17 cellular contexts compared by ENCODE assay signal in genomic region chr15:41797194-41797593, GRCh38. TPM values are rescaled to one million over a fixed set of nuclear protein-coding genes. Genes with fewer than 3 reads are reported as not detected.
DNase-seq lines count a peak whose midpoint lies in the region; ATAC-seq and TF ChIP-seq lines count a peak whose summit lies in the region.
"Had no signal": no experiment of that assay in that cellular context is flagged by ENCODE, and none has a peak within 500 bp of the region (broad histone marks: within the 10 kb centered on the region; RNA-seq: fewer than 3 reads in every experiment).

No MANE protein-coding gene starts in this region.

- H4K91ac ChIP-seq in IMR-90 (ENCODE audit: insufficient read depth, low read depth, low read length), result no peak overlapping the region

- H2BK20ac ChIP-seq in IMR-90 (ENCODE audit: low read depth, low read length), result 0 out of 2 replicates have a peak overlapping the region, but pooled peaks have one; percentile 47

- H2BK5ac ChIP-seq in IMR-90 (ENCODE audit: low read depth, low read length, poor library complexity, severe bottlenecking), result no peak overlapping the region

- H3K9ac ChIP-seq in IMR-90 (ENCODE audit: low read depth, low read length), result no peak overlapping the region
- no peak overlapping the region for H3K9ac ChIP-seq in subcutaneous abdominal adipose tissue (ENCODE audit: low read length in 5 of 5)

- peaks cover 36% of the 10 kb centered on the region for H3K9me1 ChIP-seq in IMR-90 (ENCODE audit: insufficient read depth, low read length)

- peaks cover 44% of the 10 kb centered on the region for H3K4me1 Mint-ChIP-seq in activated B cell treated with CpG ODN at 0.5 μM for 24 hours

- in situ Hi-C loops in IMR-90 (cut with MboI; ENCODE audit: low sequenced_read_pairs), result no loop called here
- in situ Hi-C loops in G401 (cut with HindIII; ENCODE audit: low sequenced_read_pairs), result no loop called here

- H2BK15ac ChIP-seq in IMR-90 (ENCODE audit: low read depth, low read length), result no peak overlapping the region

- intact Hi-C loops in IMR-90 (cut with micrococcal nuclease), result no loop called here
- intact Hi-C loops in activated B cell treated with CpG ODN at 0.5 μM for 24 hours (cut with micrococcal nuclease), result no loop called here
- intact Hi-C loops in left cardiac atrium (cut with DNase I), result no loop called here
- intact Hi-C loops in adrenal gland (cut with DNase I), result no loop called here

- H3K4me2 ChIP-seq in IMR-90 (ENCODE audit: low read depth, low read length) (no peak overlapping the region), hepatocyte (peak overlapping the region; percentile 43)
- H3K4me2 ChIP-seq: PC-9 had no signal

- no peak overlapping the region for H4K5ac ChIP-seq in IMR-90 (ENCODE audit: low read depth, low read length)

- no peak for TF ChIP-seq CTCF in IMR-90 (conservative IDR thresholded peaks at IDR 0.05; ENCODE audit: low read depth, low read length)
- no peak for TF ChIP-seq CTCF in activated B cell treated with CpG ODN at 0.5 μM for 24 hours (IDR thresholded peaks at IDR 0.05)
- no peak for TF ChIP-seq CTCF in hepatocyte (IDR thresholded peaks at IDR 0.05; ENCODE audit: poor library complexity)
- no peak for TF ChIP-seq CTCF in adrenal gland (IDR thresholded peaks at IDR 0.05)

- no peak overlapping the region for H2AK9ac ChIP-seq in IMR-90 (replicated peaks; ENCODE audit: low read depth, low read length, poor library complexity)

- no peak for TF ChIP-seq POLR2A in IMR-90 (IDR thresholded peaks at IDR 0.05; ENCODE audit: low read depth, low read length)
- no peak for TF ChIP-seq POLR2A in adrenal gland (IDR thresholded peaks at IDR 0.05)

- H2BK120ac ChIP-seq in IMR-90 (ENCODE audit: low read depth, low read length), result no peak overlapping the region

- H2AFZ ChIP-seq in IMR-90 (replicated peaks; ENCODE audit: low read length, poor library complexity), result no peak overlapping the region
- H2AFZ ChIP-seq in hepatocyte, result no peak overlapping the region
- H2AFZ ChIP-seq: PC-9 had no signal

- H3K79me2 ChIP-seq in hepatocyte, result peaks cover 73% of the 10 kb centered on the region

- no peaks in the 10 kb centered on the region for H3K27me3 Mint-ChIP-seq in activated B cell treated with CpG ODN at 0.5 μM for 24 hours

- ATAC-seq in IMR-90 (ENCODE audit: low read depth), result no peak
- no peak for ATAC-seq in activated B cell treated with CpG ODN at 0.5 μM for 24 hours (ENCODE audit: low read depth)
- ATAC-seq in left cardiac atrium, result no peak
- ATAC-seq: lower lobe of right lung had no signal

- H3K4me3 ChIP-seq in IMR-90 (ENCODE audit: insufficient read depth, low read depth, low read length) (no peak overlapping the region), hepatocyte (no peak overlapping the region), subcutaneous abdominal adipose tissue (ENCODE audit: low read depth in 1 of 5, low read length in 5 of 5) (no peak overlapping the region), adrenal gland (no peak overlapping the region)
- H3K4me3 ChIP-seq: lower lobe of right lung, PC-9 had no signal

- dilution Hi-C loops in IMR-90 (cut with HindIII; ENCODE audit: low sequenced_read_pairs, unreplicated experiment), result no loop called here

- H2AK5ac ChIP-seq in IMR-90 (ENCODE audit: low read depth, low read length), result 0 out of 2 replicates have a peak overlapping the region, but pooled peaks have one; percentile 13

- DNase-seq in IMR-90, result no peak
- no peak for DNase-seq in activated B cell treated with CpG ODN at 0.5 μM for 24 hours
- no peak for DNase-seq in hepatocyte (ENCODE audit: low spot score)
- no peak for DNase-seq in G401 (ENCODE audit: low spot score)
- DNase-seq in left cardiac atrium, result no peak
- DNase-seq in adrenal gland, result no peak
- DNase-seq: aorta; C1 segment of cervical spinal cord; DMS79 treated with DMSO at 0.1 percent for 48 hours; lower lobe of right lung; NCI-H1417 treated with DMSO at 0.1 percent for 48 hours; NCI-H345; nephron progenitor cell; PC-9; retina; stimulated activated CD8-positive, alpha-beta memory T cell treated with anti-CD3 and anti-CD28 coated beads, Interleukin-4, amount 100 ng/mL, for 48 hours had no signal

- H3K27ac ChIP-seq in IMR-90 (ENCODE audit: insufficient read depth, low read length) (no peak overlapping the region), hepatocyte (peak overlapping the region; percentile 77), subcutaneous abdominal adipose tissue (ENCODE audit: low read depth, low read length) (peak overlapping the region; percentile 50), adrenal gland (peak overlapping the region in 1 of 5 donors; percentile 53)
- H3K27ac ChIP-seq: lower lobe of right lung, PC-9 had no signal

- CTCF ChIA-PET in IMR-90 (lab: Yijun Ruan, JAX) (no interaction called here), activated B cell treated with CpG ODN at 0.5 μM for 24 hours (lab: Charles Lee) (interaction anchor here (1.3 kb wide), 1 partner anchor 23 kb away, joined by 3 read pairs; the partner anchor contains the start of gene MAPKBP1)

- no peak overlapping the region for H3K14ac ChIP-seq in IMR-90 (replicated peaks; ENCODE audit: low read depth, low read length)

- H3K9me3 ChIP-seq in IMR-90 (ENCODE audit: control insufficient read depth, insufficient read depth, low read length) (no peaks in the 10 kb centered on the region), hepatocyte (ENCODE audit: low read depth) (no peaks in the 10 kb centered on the region), subcutaneous abdominal adipose tissue (ENCODE audit: control insufficient read depth in 5 of 5, low read length in 5 of 5) (no peaks in the 10 kb centered on the region), adrenal gland (replicated peaks in 1 of 3) (no peaks in the 10 kb centered on the region)
- H3K9me3 ChIP-seq: lower lobe of right lung had no signal

- no peak for TF ChIP-seq RAD21 in IMR-90 (IDR thresholded peaks at IDR 0.05; ENCODE audit: low read length)

- WGBS in IMR-90 (ENCODE audit: extremely low coverage in 2 of 2, insufficient read length in 1 of 2), 2 experiments, result no CpG with 5 or more reads among the region's 4 CpGs
- WGBS in hepatocyte (ENCODE audit: low lambda C conversion rate, missing lambda C conversion rate), result 84% methylated on average over 4 of the region's 4 CpGs
- 82 to 93% (median 88%) methylated on average over 4 of the region's 4 CpGs for WGBS in adrenal gland, 4 donors

- no peak overlapping the region for H3K18ac ChIP-seq in IMR-90 (ENCODE audit: low read depth, low read length)

- peaks cover 18% of the 10 kb centered on the region for H3K4me1 ChIP-seq in IMR-90 (ENCODE audit: control insufficient read depth, insufficient read depth, low read length)
- H3K4me1 ChIP-seq in hepatocyte (ENCODE audit: insufficient read depth), result peaks cover 40% of the 10 kb centered on the region
- H3K4me1 ChIP-seq in subcutaneous abdominal adipose tissue (ENCODE audit: control insufficient read depth in 5 of 5, insufficient read depth in 5 of 5, low read length in 5 of 5), result peaks cover 4 to 22% (median 12%) of the 10 kb centered on the region in 5 donors
- peaks cover 10 to 30% of the 10 kb centered on the region in 2 donors for H3K4me1 ChIP-seq in adrenal gland (replicated peaks in 1 of 2)

- peak overlapping the region; percentile 37 for H3K27ac Mint-ChIP-seq in activated B cell treated with CpG ODN at 0.5 μM for 24 hours

- peaks cover 41 to 83% of the 10 kb centered on the region in 2 experiments for H3K79me1 ChIP-seq in IMR-90 (ENCODE audit: low read depth in 1 of 2, low read length in 2 of 2)

- no TSS peak for BruUV-seq in IMR-90 (replicated peaks; lab: Mats Ljungman, UMichigan)

- POLR2A ChIA-PET in IMR-90 (lab: Charles Lee; ENCODE audit: unreplicated experiment) (interaction anchor here (1.0 kb wide), 1 partner anchor 23 kb away, joined by 3 read pairs; the partner anchor contains the start of gene MAPKBP1), activated B cell treated with CpG ODN at 0.5 μM for 24 hours (lab: Charles Lee) (no interaction called here)

- H3K36me3 Mint-ChIP-seq in activated B cell treated with CpG ODN at 0.5 μM for 24 hours (ENCODE audit: low read depth), result peaks cover 30% of the 10 kb centered on the region

- H3K56ac ChIP-seq in IMR-90 (ENCODE audit: extremely low read depth, insufficient read depth, low read length), result no peak overlapping the region

- H3K23ac ChIP-seq in IMR-90 (ENCODE audit: low read depth, low read length), result no peak overlapping the region; the same call in 1 of the 2 replicates

- no peak overlapping the region for H3K4ac ChIP-seq in IMR-90 (ENCODE audit: low read depth, low read length)

- no peaks in the 10 kb centered on the region for H4K20me1 ChIP-seq in IMR-90 (ENCODE audit: insufficient read depth, low read length)
- H4K20me1 ChIP-seq in hepatocyte (ENCODE audit: insufficient read depth, poor library complexity, severe bottlenecking), result no peaks in the 10 kb centered on the region

- H4K8ac ChIP-seq in IMR-90 (ENCODE audit: low read depth in 2 of 2, low read length in 2 of 2), result peak overlapping the region in 1 of 2 experiments; percentile 24; a peak in 1 of 4 replicates

- H3K27me3 ChIP-seq in IMR-90 (ENCODE audit: control insufficient read depth, insufficient read depth, low read length) (no peaks in the 10 kb centered on the region), hepatocyte (no peaks in the 10 kb centered on the region), subcutaneous abdominal adipose tissue (ENCODE audit: control insufficient read depth in 5 of 5, insufficient read depth in 4 of 5, low read length in 5 of 5) (no peaks in the 10 kb centered on the region), adrenal gland (no peaks in the 10 kb centered on the region)

- H3K36me3 ChIP-seq in IMR-90 (ENCODE audit: control insufficient read depth, insufficient read depth, low read length) (peaks cover 10% of the 10 kb centered on the region), hepatocyte (replicated peaks; ENCODE audit: insufficient read depth, low read depth) (no peaks in the 10 kb centered on the region), subcutaneous abdominal adipose tissue (ENCODE audit: control insufficient read depth in 5 of 5, insufficient read depth in 5 of 5, low read length in 5 of 5) (peaks cover 4 to 25% (median 17%) of the 10 kb centered on the region in 5 donors), adrenal gland (replicated peaks in 1 of 2) (peaks cover 0 to 10% of the 10 kb centered on the region in 2 donors)

- no peak overlapping the region for H3K4me3 Mint-ChIP-seq in activated B cell treated with CpG ODN at 0.5 μM for 24 hours
- H3K4me3 Mint-ChIP-seq: nephron progenitor cell had no signal

- H3K9me3 Mint-ChIP-seq in activated B cell treated with CpG ODN at 0.5 μM for 24 hours, result no peaks in the 10 kb centered on the region
- H3K9me3 Mint-ChIP-seq: nephron progenitor cell had no signal

- no peaks in the 10 kb centered on the region for H3K9me2 ChIP-seq in hepatocyte (replicated peaks; ENCODE audit: insufficient read depth)

RNA-seq across cellular contexts. Expression of gene MAPKBP1, which starts 22.9 kb away (rescaled TPM):
- 10.3 and 12.5 TPM in 2 replicates for total RNA-seq in IMR-90 (2012; rRNA removed)
- polyA plus RNA-seq in IMR-90 (2012; rRNA removed), result 14.7 and 15.3 TPM in 2 replicates
- polyA plus RNA-seq in IMR-90 (2012; cell fraction: cytosol; rRNA removed), result 4.8 and 6.1 TPM in 2 replicates
- polyA plus RNA-seq in IMR-90 (2012; cell fraction: nucleus; rRNA removed; ENCODE audit: low replicate concordance), result 40.6 and 67.6 TPM in 2 replicates
- 31.3 and 42.3 TPM in 2 replicates for total RNA-seq in activated B cell treated with CpG ODN at 0.5 μM for 24 hours
- 19.9 and 24.5 TPM in 2 replicates for total RNA-seq in hepatocyte
- polyA plus RNA-seq in hepatocyte, result 18.6 and 19.9 TPM in 2 replicates
- total RNA-seq in G401 (2014; rRNA removed; shearing (Covaris generic)), result 5.8 and 13.2 TPM in 2 replicates
- total RNA-seq in left cardiac atrium, result 10 to 100 TPM; 13.9 to 19.0 TPM
- total RNA-seq in adrenal gland, result 10 to 100 TPM; 10.1 to 48.2 (median 26.3) TPM
- polyA plus RNA-seq in adrenal gland, result 10 to 100 TPM; 12.0 to 60.7 (median 13.0) TPM

RNA-seq across cellular contexts. Expression of gene JMJD7, which starts 30.7 kb away (rescaled TPM):
- total RNA-seq in IMR-90 (2012; rRNA removed) (3.6 and 5.0 TPM in 2 replicates), activated B cell treated with CpG ODN at 0.5 μM for 24 hours (12.1 and 16.5 TPM in 2 replicates), hepatocyte (14.1 and 14.4 TPM in 2 replicates), left cardiac atrium (10 to 100 TPM in 1 of 2 donors, 1 to 10 TPM in 1; 8.8 to 11.7 TPM), adrenal gland (10 to 100 TPM in 6 of 8 donors, 1 to 10 TPM in 2; 6.8 to 20.6 (median 13.2) TPM)
- polyA plus RNA-seq in IMR-90 (2012; rRNA removed) (6.3 and 8.1 TPM in 2 replicates), hepatocyte (9.2 and 9.9 TPM in 2 replicates), adrenal gland (10 to 100 TPM in 2 of 3 donors, 1 to 10 TPM in 1; 4.2 to 18.1 (median 13.8) TPM)
- polyA plus RNA-seq in IMR-90 (2012; cell fraction: cytosol; rRNA removed), result 7.9 and 8.2 TPM in 2 replicates
- polyA plus RNA-seq in IMR-90 (2012; cell fraction: nucleus; rRNA removed; ENCODE audit: low replicate concordance), result 12.6 and 22.4 TPM in 2 replicates
- total RNA-seq in G401 (2014; rRNA removed; shearing (Covaris generic)), result 6.7 and 11.8 TPM in 2 replicates

RNA-seq across cellular contexts. Expression of gene PLA2G4B, which starts 41.5 kb away (rescaled TPM):
- total RNA-seq in IMR-90 (2012; rRNA removed) (under 0.01 and 0.18 TPM in 2 replicates), activated B cell treated with CpG ODN at 0.5 μM for 24 hours (5.3 and 8.2 TPM in 2 replicates), hepatocyte (2.3 and 2.7 TPM in 2 replicates), left cardiac atrium (1 to 10 TPM; 5.4 to 7.2 TPM), adrenal gland (1 to 10 TPM in 5 of 8 donors, under 1 TPM in 3; 0.35 to 6.9 (median 3.3) TPM)
- polyA plus RNA-seq in IMR-90 (2012; rRNA removed) (3.1 and 5.8 TPM in 2 replicates), hepatocyte (19.2 and 19.6 TPM in 2 replicates), adrenal gland (10 to 100 TPM in 2 of 3 donors, 1 to 10 TPM in 1; 4.8 to 26.4 (median 23.7) TPM)
- 0.90 and 1.6 TPM in 2 replicates for polyA plus RNA-seq in IMR-90 (2012; cell fraction: cytosol; rRNA removed)
- polyA plus RNA-seq in IMR-90 (2012; cell fraction: nucleus; rRNA removed; ENCODE audit: low replicate concordance), result 31.6 and 69.2 TPM in 2 replicates
- 0.37 and 0.92 TPM in 2 replicates for total RNA-seq in G401 (2014; rRNA removed; shearing (Covaris generic))
